2 cellular contexts compared by ENCODE assay signal in genomic region chr6:131024565-131024964, GRCh38.
A peak's percentile ranks its signal among the peaks of the same experiment; 100 is the strongest.
TF ChIP-seq lines count a peak whose summit lies in the region.

No MANE protein-coding gene starts in this region.

TF ChIP-seq in GM12878, 131 proteins besides CTCF, POLR2A, EP300 and RAD21:
- TF ChIP-seq POLR2AphosphoS5 (IDR thresholded peaks at IDR 0.05; ENCODE audit: low read length) (no peak), CHD4 (IDR thresholded peaks at IDR 0.05) (no peak), SPI1 (IDR thresholded peaks at IDR 0.05; ENCODE audit: borderline replicate concordance, insufficient read depth, low read depth, low read length) (peak; percentile 55; the same call in 1 of the 2 replicates)
TF ChIP-seq in GM12878: peak in this region for 1.

TF ChIP-seq in GM23338, 12 proteins besides CTCF, POLR2A, EP300 and RAD21:
- TF ChIP-seq ZNF462 (CRISPR knock-in tag; IDR thresholded peaks at IDR 0.05) (no peak), NANOG (IDR thresholded peaks at IDR 0.05; ENCODE audit: borderline replicate concordance) (no peak), ZNF114 (CRISPR knock-in tag; IDR thresholded peaks at IDR 0.05) (no peak), JUNB (IDR thresholded peaks at IDR 0.05; ENCODE audit: unreplicated experiment) (no peak), POLR2AphosphoS5 (IDR thresholded peaks at IDR 0.05; ENCODE audit: low read depth) (no peak), EZH2 (IDR thresholded peaks at IDR 0.05; ENCODE audit: low read depth, unreplicated experiment) (no peak), ETS1 (IDR thresholded peaks at IDR 0.05) (no peak), STAT1 (IDR thresholded peaks at IDR 0.05; ENCODE audit: unreplicated experiment) (no peak), REST (IDR thresholded peaks at IDR 0.05; ENCODE audit: unreplicated experiment) (no peak)
